In genomic region chr9:127874301-127875216, GRCh38 we compare ENCODE assay signal across 10 cellular contexts. TPM values are rescaled to one million over a fixed set of nuclear protein-coding genes. Genes with fewer than 3 reads are reported as not detected.
DNase-seq lines count a peak whose midpoint lies in the region; ATAC-seq and TF ChIP-seq lines count a peak whose summit lies in the region.
"Had no signal": no experiment of that assay in that cellular context is flagged by ENCODE, and none has a peak within 500 bp of the region (broad histone marks: within the 10 kb centered on the region; RNA-seq: fewer than 3 reads in every experiment).

No MANE protein-coding gene starts in this region.

- no peak for TF ChIP-seq CTCF in fibroblast of the aortic adventitia (IDR thresholded peaks at IDR 0.05; ENCODE audit: insufficient read depth, low read length)
- TF ChIP-seq CTCF in neural progenitor cell (IDR thresholded peaks at IDR 0.05): no peak
- no peak for TF ChIP-seq CTCF in upper lobe of left lung (IDR thresholded peaks at IDR 0.05)

- H3K36me3 Mint-ChIP-seq in neural progenitor cell: no peaks in the 10 kb centered on the region

- no peaks in the 10 kb centered on the region for H4K20me1 ChIP-seq in neural progenitor cell (ENCODE audit: low read depth)

- H3K79me2 ChIP-seq in neural progenitor cell (ENCODE audit: low read depth): no peaks in the 10 kb centered on the region

- no peak overlapping the region for H2AFZ ChIP-seq in neural progenitor cell (replicated peaks)

- H3K4me1 Mint-ChIP-seq in neural progenitor cell: peaks cover 59% of the 10 kb centered on the region

- H3K27me3 Mint-ChIP-seq in neural progenitor cell (ENCODE audit: insufficient read depth, low read depth): peaks cover 16% of the 10 kb centered on the region

- no peaks in the 10 kb centered on the region for H3K9me3 Mint-ChIP-seq in neural progenitor cell
- H3K9me3 Mint-ChIP-seq: activated naive CD4-positive, alpha-beta T cell treated with anti-CD3 and anti-CD28 coated beads for 36 hours had no signal

- peaks cover 51% of the 10 kb centered on the region for H3K4me1 ChIP-seq in adipocyte (ENCODE audit: control insufficient read depth, insufficient read depth, low read length)
- H3K4me1 ChIP-seq in neural progenitor cell: peaks cover 19% of the 10 kb centered on the region
- peaks cover 49 to 59% (median 53%) of the 10 kb centered on the region in 4 donors for H3K4me1 ChIP-seq in upper lobe of left lung

- H3K27ac ChIP-seq in neural progenitor cell (no peak overlapping the region), upper lobe of left lung (peak overlapping the region; percentile 11 to 88 (median 82))

- H3K27me3 ChIP-seq in adipocyte (replicated peaks; ENCODE audit: control insufficient read depth, insufficient read depth, low read length): no peaks in the 10 kb centered on the region
- no peaks in the 10 kb centered on the region for H3K27me3 ChIP-seq in neural progenitor cell
- H3K27me3 ChIP-seq in upper lobe of left lung: no peaks in the 10 kb centered on the region

- no peak for TF ChIP-seq EP300 in upper lobe of left lung (IDR thresholded peaks at IDR 0.05)

- peak overlapping the region; percentile 57 for H3K27ac Mint-ChIP-seq in neural progenitor cell
- H3K27ac Mint-ChIP-seq: activated naive CD4-positive, alpha-beta T cell treated with anti-CD3 and anti-CD28 coated beads for 36 hours had no signal

- H3K9me3 ChIP-seq in adipocyte (ENCODE audit: control insufficient read depth, low read length): no peaks in the 10 kb centered on the region
- no peaks in the 10 kb centered on the region for H3K9me3 ChIP-seq in neural progenitor cell (ENCODE audit: low read depth)
- H3K9me3 ChIP-seq in upper lobe of left lung: no peaks in the 10 kb centered on the region

- no peak overlapping the region for H3K4me3 Mint-ChIP-seq in neural progenitor cell
- H3K4me3 Mint-ChIP-seq: activated naive CD4-positive, alpha-beta T cell treated with anti-CD3 and anti-CD28 coated beads for 36 hours had no signal

- H3K36me3 ChIP-seq in adipocyte (ENCODE audit: control insufficient read depth, insufficient read depth, low read length, severe bottlenecking) (peaks cover 31% of the 10 kb centered on the region), neural progenitor cell (no peaks in the 10 kb centered on the region), upper lobe of left lung (peaks cover 5 to 35% (median 23%) of the 10 kb centered on the region in 4 donors)

- peaks cover 15% of the 10 kb centered on the region for H3F3A ChIP-seq in neural progenitor cell (ENCODE audit: low read depth)

- no peak for TF ChIP-seq POLR2A in upper lobe of left lung (IDR thresholded peaks at IDR 0.05)

- no peak overlapping the region for H3K4me2 ChIP-seq in neural progenitor cell

- WGBS in upper lobe of left lung, 2 donors: 60 to 67% methylated on average over 7 to 19 of the region's 19 CpGs

- H3K9ac ChIP-seq in adipocyte (ENCODE audit: low read length) (peak overlapping the region; percentile 77), neural progenitor cell (no peak overlapping the region)

- ATAC-seq in upper lobe of left lung (ENCODE audit: low FRiP score in 2 of 2) (no peak), GM19467 (IDR thresholded peaks at IDR 0.05; ENCODE audit: unreplicated experiment) (no peak), HG03095 (IDR thresholded peaks at IDR 0.05; ENCODE audit: unreplicated experiment) (no peak)

- peak overlapping the region; percentile 54 for H3K4me3 ChIP-seq in adipocyte (ENCODE audit: low read length)
- H3K4me3 ChIP-seq in fibroblast of the aortic adventitia (ENCODE audit: low read depth, low read length): peak overlapping the region; percentile 13
- no peak overlapping the region for H3K4me3 ChIP-seq in neural progenitor cell
- H3K4me3 ChIP-seq in upper lobe of left lung: peak overlapping the region in 3 of 4 donors; percentile 54 to 71 (median 70)

- DNase-seq in adipocyte (ENCODE audit: low read depth) (no peak), fibroblast of the aortic adventitia (ENCODE audit: low read depth) (no peak), neural progenitor cell (ENCODE audit: low spot score) (no peak), upper lobe of left lung (no peak), germinal center (ENCODE audit: low spot score) (no peak)
- DNase-seq: activated naive CD4-positive, alpha-beta T cell treated with anti-CD3 and anti-CD28 coated beads for 36 hours; Calu3; NCI-H2029 had no signal

RNA-seq across cellular contexts. Expression of gene AK1, which starts 2.9 kb away (rescaled TPM):
- total RNA-seq in fibroblast of the aortic adventitia (ENCODE audit: low replicate concordance) (75.6 and 121 TPM in 2 replicates), neural progenitor cell (ENCODE audit: low replicate concordance) (20.5 and 25.6 TPM in 2 replicates), upper lobe of left lung (100 to 1,000 TPM; 106 to 239 (median 161) TPM)

RNA-seq across cellular contexts. Expression of gene ENG, which starts 20.1 kb away (rescaled TPM):
- total RNA-seq in fibroblast of the aortic adventitia (ENCODE audit: low replicate concordance) (15.8 and 62.0 TPM in 2 replicates), neural progenitor cell (ENCODE audit: low replicate concordance) (0.19 TPM in 1 of 2 replicates, not detected in the other), upper lobe of left lung (100 to 1,000 TPM in 4 of 6 donors, 10 to 100 TPM in 2; 45.7 to 378 (median 178) TPM)
- total RNA-seq: Calu3 had no signal

RNA-seq across cellular contexts. Expression of gene ST6GALNAC6, which starts 24.8 kb away (rescaled TPM):
- total RNA-seq in fibroblast of the aortic adventitia (ENCODE audit: low replicate concordance) (26.5 and 85.0 TPM in 2 replicates), neural progenitor cell (ENCODE audit: low replicate concordance) (14.3 and 42.7 TPM in 2 replicates), upper lobe of left lung (100 to 1,000 TPM in 1 of 6 donors, 10 to 100 TPM in 5; 67.3 to 117 (median 85.2) TPM)

RNA-seq across cellular contexts. Expression of gene ST6GALNAC4, which starts 42.3 kb away (rescaled TPM):
- 24.4 and 37.1 TPM in 2 replicates for total RNA-seq in fibroblast of the aortic adventitia (ENCODE audit: low replicate concordance)
- total RNA-seq in neural progenitor cell (ENCODE audit: low replicate concordance): 5.5 and 11.1 TPM in 2 replicates
- total RNA-seq in upper lobe of left lung: 100 to 1,000 TPM in 1 of 6 donors, 10 to 100 TPM in 5; 41.3 to 105 (median 56.2) TPM

RNA-seq across cellular contexts. Expression of gene PIP5KL1, which starts 56.0 kb away (rescaled TPM):
- total RNA-seq in fibroblast of the aortic adventitia (ENCODE audit: low replicate concordance) (1.6 and 2.6 TPM in 2 replicates), neural progenitor cell (ENCODE audit: low replicate concordance) (1.4 and 8.8 TPM in 2 replicates), upper lobe of left lung (10 to 100 TPM in 3 of 6 donors, 1 to 10 TPM in 3; 4.1 to 38.8 (median 10.0) TPM)

Comparison
In these comparisons a context has a peak if more than half of its experiments do, and no peak if none do; other contexts are left out.
1. RNA of gene ENG, which starts 20.1 kb away (total RNA-seq): 45.7 to 378 TPM in upper lobe of left lung and 15.8 to 62.0 TPM in fibroblast of the aortic adventitia; 0.19 TPM in neural progenitor cell; every median in the first group is over 10 times any median in the second.